9 cellular contexts compared by ENCODE assay signal in genomic region chr4:152856960-152857359, GRCh38.
"Had no signal": no experiment of that assay in that cellular context is flagged by ENCODE, and none has a peak within 500 bp of the region (broad histone marks: within the 10 kb centered on the region; RNA-seq: fewer than 3 reads in every experiment).

No MANE protein-coding gene starts in this region.

- H3K27me3 Mint-ChIP-seq: IgD-negative memory B cell had no signal

- H3K9ac ChIP-seq: GM23248 had no signal

- H3K4me1 Mint-ChIP-seq: IgD-negative memory B cell had no signal

- H3K4me3 ChIP-seq: GM23248 had no signal

- FAIRE-seq: H1, H54, HepG2 had no signal

- H2AFZ ChIP-seq: GM23248 had no signal

- DNase-seq: GM23248, H9, HCEC 1CT, KBM-7 had no signal

- H3K27ac ChIP-seq: GM23248, HL-60 had no signal

- H3K27ac Mint-ChIP-seq: IgD-negative memory B cell had no signal

- H3K4me3 Mint-ChIP-seq: H9, IgD-negative memory B cell had no signal

- ATAC-seq: HepG2 had no signal
